In genomic region chr12:52050771-52051541, GRCh38 we compare ENCODE assay signal across 8 cellular contexts. TPM values are rescaled to one million over a fixed set of nuclear protein-coding genes. Genes with fewer than 3 reads are reported as not detected.
DNase-seq lines count a peak whose midpoint lies in the region; ATAC-seq and TF ChIP-seq lines count a peak whose summit lies in the region.

Gene NR4A1 (plus strand): TSS chr12:52051442. CDS start chr12:52054329, 2,887 bp downstream.

- peaks cover 12 to 23% of the 10 kb centered on the region in 2 experiments for H3K4me1 ChIP-seq in neutrophil (ENCODE audit: control insufficient read depth in 1 of 2, insufficient read depth in 1 of 2, low read depth in 1 of 2, low read length in 1 of 2)

- H3K9me3 ChIP-seq in neutrophil: no peaks in the 10 kb centered on the region

- H3K36me3 ChIP-seq in neutrophil: no peaks in the 10 kb centered on the region

- DNase-seq in ELF-1 (ENCODE audit: low read depth, low spot score): peak; percentile 81
- DNase-seq in LHCN-M2 (ENCODE audit: low read depth): peak; percentile 78
- peak; percentile 77 for DNase-seq in SHP77 treated with DMSO at 0.1 percent for 48 hours (lab: John Stamatoyannopoulos, UW)
- DNase-seq in activated naive CD4-positive, alpha-beta T cell (lab: John Stamatoyannopoulos, UW): peak; percentile 97 to 99 (median 98)
- DNase-seq in foreskin melanocyte: peak; percentile 91

- no peak within 1 kb of the TSS for H3K27ac ChIP-seq in neutrophil

- peaks cover 62% of the 10 kb centered on the region for H3K27me3 ChIP-seq in neutrophil

- TF ChIP-seq CTCF in neutrophil (IDR thresholded peaks at IDR 0.05): peak; percentile 11
- no peak for TF ChIP-seq CTCF in subcutaneous adipose tissue (IDR thresholded peaks at IDR 0.05; ENCODE audit: low read depth)

- H3K4me3 ChIP-seq in neutrophil (ENCODE audit: low read depth in 1 of 2, low read length in 1 of 2): peak within 1 kb of the TSS; percentile 44 to 60

- ATAC-seq in GM21786 (IDR thresholded peaks at IDR 0.05; ENCODE audit: unreplicated experiment): peak; percentile 78

RNA-seq across cellular contexts. Expression of gene NR4A1, which starts in this region (rescaled TPM):
- total RNA-seq in LHCN-M2 (2014; rRNA removed): 1.3 and 2.3 TPM in 2 replicates
- 1.1 TPM for polyA plus RNA-seq in LHCN-M2 (2012)
- total RNA-seq in subcutaneous adipose tissue: 10 to 100 TPM; 20.1 to 84.6 (median 40.3) TPM
